Comparison of ENCODE assay signal across 1 cellular context in the genomic region with DNA sequence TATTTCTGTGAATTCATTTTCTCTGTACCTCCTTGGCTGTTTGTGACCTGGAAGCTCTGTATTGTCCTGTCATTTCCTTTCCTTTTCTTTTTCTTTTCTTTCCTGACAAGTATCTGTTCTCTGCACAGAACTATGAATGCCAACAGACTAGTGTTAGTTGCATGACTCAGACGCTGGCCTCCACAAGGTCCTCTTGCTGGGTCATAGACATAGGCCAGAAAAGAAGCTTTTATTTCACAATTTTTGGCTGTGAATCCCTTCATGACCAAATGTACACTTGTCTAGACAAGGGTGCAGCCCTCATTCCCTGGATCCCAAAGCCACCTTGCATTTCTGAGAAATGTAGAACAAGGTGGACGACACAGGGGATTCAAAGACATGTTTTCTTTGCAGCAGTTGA.
TF ChIP-seq lines count a peak whose summit lies in the region.

No MANE protein-coding gene starts in this region.

TF ChIP-seq in IMR-90, 13 proteins besides CTCF, POLR2A, EP300 and RAD21:
- TF ChIP-seq CHD1 (IDR thresholded peaks at IDR 0.05; ENCODE audit: low read depth, low read length) (no peak), SMC3 (IDR thresholded peaks at IDR 0.05; ENCODE audit: low read depth, low read length) (no peak), MXI1 (IDR thresholded peaks at IDR 0.05; ENCODE audit: borderline replicate concordance, low read depth, low read length) (no peak), NFE2L2 (IDR thresholded peaks at IDR 0.05; ENCODE audit: low read depth, low read length) (no peak), FOS (IDR thresholded peaks at IDR 0.05; ENCODE audit: low read depth, low read length) (no peak), RCOR1 (IDR thresholded peaks at IDR 0.05; ENCODE audit: insufficient replicate concordance, low read length) (no peak), MAZ (IDR thresholded peaks at IDR 0.05; ENCODE audit: borderline replicate concordance, low read depth, low read length) (no peak), RFX5 (IDR thresholded peaks at IDR 0.05; ENCODE audit: low read depth, low read length) (no peak), CEBPB (IDR thresholded peaks at IDR 0.05; ENCODE audit: low read depth, low read length) (no peak), MAFK (IDR thresholded peaks at IDR 0.05; ENCODE audit: low read depth, low read length) (no peak), BHLHE40 (IDR thresholded peaks at IDR 0.05; ENCODE audit: low read depth, low read length) (no peak)
- TF ChIP-seq, protein P1, sequence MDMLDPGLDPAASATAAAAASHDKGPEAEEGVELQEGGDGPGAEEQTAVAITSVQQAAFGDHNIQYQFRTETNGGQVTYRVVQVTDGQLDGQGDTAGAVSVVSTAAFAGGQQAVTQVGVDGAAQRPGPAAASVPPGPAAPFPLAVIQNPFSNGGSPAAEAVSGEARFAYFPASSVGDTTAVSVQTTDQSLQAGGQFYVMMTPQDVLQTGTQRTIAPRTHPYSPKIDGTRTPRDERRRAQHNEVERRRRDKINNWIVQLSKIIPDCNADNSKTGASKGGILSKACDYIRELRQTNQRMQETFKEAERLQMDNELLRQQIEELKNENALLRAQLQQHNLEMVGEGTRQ (IDR thresholded peaks at IDR 0.05; ENCODE audit: low read depth, low read length): no peak
- TF ChIP-seq, protein P2, sequence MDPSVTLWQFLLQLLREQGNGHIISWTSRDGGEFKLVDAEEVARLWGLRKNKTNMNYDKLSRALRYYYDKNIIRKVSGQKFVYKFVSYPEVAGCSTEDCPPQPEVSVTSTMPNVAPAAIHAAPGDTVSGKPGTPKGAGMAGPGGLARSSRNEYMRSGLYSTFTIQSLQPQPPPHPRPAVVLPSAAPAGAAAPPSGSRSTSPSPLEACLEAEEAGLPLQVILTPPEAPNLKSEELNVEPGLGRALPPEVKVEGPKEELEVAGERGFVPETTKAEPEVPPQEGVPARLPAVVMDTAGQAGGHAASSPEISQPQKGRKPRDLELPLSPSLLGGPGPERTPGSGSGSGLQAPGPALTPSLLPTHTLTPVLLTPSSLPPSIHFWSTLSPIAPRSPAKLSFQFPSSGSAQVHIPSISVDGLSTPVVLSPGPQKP (IDR thresholded peaks at IDR 0.05; ENCODE audit: borderline replicate concordance, low read depth, low read length): no peak
